Comparison of ENCODE assay signal across 9 cellular contexts in the genomic region with DNA sequence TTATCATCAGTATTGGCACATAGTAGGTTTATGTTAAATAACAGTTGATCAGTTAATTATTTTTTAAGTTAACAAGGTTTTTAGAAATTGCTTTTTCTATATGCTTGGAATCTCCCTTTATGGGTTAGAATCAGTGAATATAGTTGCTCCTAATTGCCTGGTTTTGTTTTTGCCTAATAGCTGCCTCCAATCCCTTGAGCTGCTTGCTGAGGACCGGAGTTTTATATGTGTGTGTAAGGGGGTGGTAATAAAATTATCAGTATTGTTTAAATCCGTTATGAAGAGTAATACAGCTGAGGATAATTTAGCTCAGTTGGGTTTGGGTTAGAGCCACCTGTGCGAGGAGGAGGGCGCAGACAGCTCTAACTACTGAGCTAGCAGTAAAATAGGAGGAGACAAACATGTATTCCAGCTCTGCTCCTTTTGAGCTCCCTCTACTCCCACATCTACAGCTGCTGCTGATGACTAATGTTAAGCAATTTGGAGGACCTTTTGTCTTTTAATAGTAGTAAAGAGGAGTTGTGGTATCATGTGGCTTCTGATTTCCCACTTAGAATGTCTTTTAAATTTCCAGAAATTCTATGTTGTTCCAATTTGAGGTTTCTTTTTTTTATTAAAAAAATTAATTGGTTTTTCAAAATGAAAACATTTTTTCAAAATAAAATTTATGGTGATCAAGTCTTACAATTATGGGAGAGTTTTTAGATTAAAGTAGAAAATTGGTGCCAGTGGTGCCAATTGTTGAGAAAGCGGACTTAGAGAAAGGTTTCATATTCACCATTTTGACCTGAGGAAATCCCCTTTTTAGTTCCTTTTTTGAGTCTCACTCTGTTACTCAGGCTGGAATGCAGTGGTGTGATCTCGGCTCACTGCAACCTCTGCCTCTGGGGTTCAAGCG.
DNase-seq lines count a peak whose midpoint lies in the region; ATAC-seq and TF ChIP-seq lines count a peak whose summit lies in the region.
"Had no signal": no experiment of that assay in that cellular context is flagged by ENCODE, and none has a peak within 500 bp of the region (broad histone marks: within the 10 kb centered on the region; RNA-seq: fewer than 3 reads in every experiment).

No MANE protein-coding gene starts in this region.

- intact Hi-C loops in aorta (cut with DNase I): no loop called here

- H3K9me3 Mint-ChIP-seq in memory B cell: peaks cover 2% of the 10 kb centered on the region

- no peak overlapping the region for H3K4me3 ChIP-seq in aorta (ENCODE audit: low read length in 2 of 2)
- H3K4me3 ChIP-seq: upper lobe of left lung had no signal

- H3K36me3 ChIP-seq in aorta (ENCODE audit: control insufficient read depth in 1 of 2, insufficient read depth in 2 of 2, low read length in 1 of 2): no peaks in the 10 kb centered on the region

- no peaks in the 10 kb centered on the region for H3K27me3 ChIP-seq in aorta (ENCODE audit: control insufficient read depth in 1 of 2, insufficient read depth in 2 of 2, low read length in 1 of 2)
- H3K27me3 ChIP-seq: upper lobe of left lung had no signal

- DNase-seq in GM10266 (ENCODE audit: extremely low spot score): peak; percentile 32
- DNase-seq in SW480 (ENCODE audit: low spot score): peak; percentile 57
- DNase-seq in memory B cell (ENCODE audit: low spot score in 2 of 2): peak in 1 of 2 donors; percentile 29
- no peak for DNase-seq in DMS114 treated with DMSO at 0.1 percent for 48 hours (lab: John Stamatoyannopoulos, UW; ENCODE audit: unreplicated experiment)
- DNase-seq in aorta: no peak
- DNase-seq: upper lobe of left lung had no signal

- H3K36me3 Mint-ChIP-seq in memory B cell: peaks cover 4% of the 10 kb centered on the region

- no peak overlapping the region for H3K27ac ChIP-seq in aorta (ENCODE audit: low read depth in 1 of 2, low read length in 2 of 2)
- H3K27ac ChIP-seq: upper lobe of left lung had no signal

- H3K4me1 ChIP-seq in aorta (ENCODE audit: control insufficient read depth in 1 of 2, insufficient read depth in 2 of 2, low read length in 2 of 2): no peaks in the 10 kb centered on the region
- H3K4me1 ChIP-seq: upper lobe of left lung had no signal

- H3K4me1 Mint-ChIP-seq in memory B cell: peaks cover 12% of the 10 kb centered on the region

- no peaks in the 10 kb centered on the region for H3K9me3 ChIP-seq in aorta (ENCODE audit: control insufficient read depth, low read length)
- H3K9me3 ChIP-seq: upper lobe of left lung had no signal

- no peaks in the 10 kb centered on the region for H3K27me3 Mint-ChIP-seq in memory B cell

- 90 to 91% methylated on average over 7 of the region's 7 CpGs for WGBS in aorta, 2 donors

- peak; percentile 58 for ATAC-seq in HG03342 (IDR thresholded peaks at IDR 0.05; ENCODE audit: unreplicated experiment)
- peak; percentile 97 for ATAC-seq in memory B cell (ENCODE audit: low read depth)
- no peak for ATAC-seq in HG03139 (IDR thresholded peaks at IDR 0.05; ENCODE audit: unreplicated experiment)
- no peak for ATAC-seq in GM18861 (IDR thresholded peaks at IDR 0.05; ENCODE audit: unreplicated experiment)
- ATAC-seq in aorta (ENCODE audit: low FRiP score): no peak

- peak overlapping the region; percentile 76 for H3K4me3 Mint-ChIP-seq in memory B cell

- no peak for TF ChIP-seq CTCF in GM10266 (IDR thresholded peaks at IDR 0.05; ENCODE audit: control insufficient read depth, insufficient read depth, low read depth, missing control alignments)

- peak overlapping the region; percentile 91 for H3K27ac Mint-ChIP-seq in memory B cell

Comparison
In these comparisons a context has a peak if more than half of its experiments do, and no peak if none do; other contexts are left out.
1. DNase-seq: peak in GM10266 (single experiment) and SW480 (single experiment); none in DMS114 treated with DMSO at 0.1 percent for 48 hours (single experiment) and aorta (0 of 2).
2. ATAC-seq: peak in HG03342 (single experiment) and memory B cell (single experiment); none in HG03139 (single experiment), GM18861 (single experiment) and aorta (single experiment).